Comparison of ENCODE assay signal across 9 cellular contexts in the genomic region with DNA sequence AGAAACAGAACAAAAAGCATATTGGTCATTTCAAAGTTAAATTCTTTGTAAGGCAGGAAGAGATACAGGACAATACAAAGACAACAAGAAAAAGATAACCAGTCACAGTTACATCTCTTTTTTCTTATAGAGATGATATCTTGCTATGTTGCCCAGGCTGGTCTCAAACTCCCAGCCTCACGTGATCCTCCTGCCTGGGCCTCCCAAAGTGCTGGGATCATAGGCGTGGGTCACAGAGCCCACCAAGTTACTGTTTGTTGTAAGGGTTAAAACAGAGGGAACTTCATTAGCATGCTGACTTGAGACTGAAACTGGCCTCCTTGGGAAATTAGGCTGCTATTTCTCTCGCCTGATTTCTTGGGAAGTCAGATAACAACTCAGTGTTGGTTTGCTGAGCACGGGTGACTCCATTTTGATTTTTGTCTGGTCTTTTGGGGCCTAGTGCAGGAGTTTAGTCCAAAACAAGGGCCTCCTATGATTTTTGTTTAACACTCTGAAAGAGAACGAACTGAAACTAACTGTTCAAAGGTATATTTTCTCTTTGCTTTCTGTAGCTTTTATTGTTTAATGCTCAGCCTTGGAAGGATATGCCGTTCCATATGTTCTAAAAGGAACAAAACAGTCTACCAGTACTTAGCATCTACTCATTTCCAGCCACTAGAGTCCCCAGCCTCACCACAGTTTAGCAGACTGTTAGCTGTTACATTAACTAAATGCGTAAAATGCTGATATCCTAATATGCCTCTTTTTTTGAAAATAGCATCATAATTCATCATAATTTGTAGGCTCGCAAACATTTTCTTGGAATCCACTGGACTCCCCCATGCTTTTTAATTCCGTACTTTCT. TPM values are rescaled to one million over a fixed set of nuclear protein-coding genes. Genes with fewer than 3 reads are reported as not detected.
A peak's percentile ranks its signal among the peaks of the same experiment; 100 is the strongest.
DNase-seq lines count a peak whose midpoint lies in the region; ATAC-seq and TF ChIP-seq lines count a peak whose summit lies in the region.
"Had no signal": no experiment of that assay in that cellular context is flagged by ENCODE, and none has a peak within 500 bp of the region (broad histone marks: within the 10 kb centered on the region; RNA-seq: fewer than 3 reads in every experiment).

No MANE protein-coding gene starts in this region.

- peak overlapping the region; percentile 22 to 84 (median 56); a peak in 5 of 7 replicates for H3K27ac Mint-ChIP-seq in H9
- no peak overlapping the region for H3K27ac Mint-ChIP-seq in CD4-positive, alpha-beta T cell

- no peak overlapping the region for H3K4me2 ChIP-seq in H9 (ENCODE audit: insufficient read depth, insufficient read length, low read length)

- no peak overlapping the region for H2BK120ac ChIP-seq in H9 (ENCODE audit: low read depth, low read length, poor library complexity, severe bottlenecking)

- H3K4me1 Mint-ChIP-seq in H9: peaks cover 32 to 34% of the 10 kb centered on the region in 2 experiments
- H3K4me1 Mint-ChIP-seq in CD4-positive, alpha-beta T cell (ENCODE audit: low read depth): peaks cover 28% of the 10 kb centered on the region

- H2BK20ac ChIP-seq in H9 (ENCODE audit: low read depth, low read length, poor library complexity, severe bottlenecking): no peak overlapping the region

- H3K23me2 ChIP-seq in H9 (ENCODE audit: insufficient read length, low read depth, low read length, poor library complexity, severe bottlenecking): no peaks in the 10 kb centered on the region

- no CpG with 5 or more reads among the region's 9 CpGs for WGBS in H9 (ENCODE audit: extremely low coverage, insufficient read length, low lambda C conversion rate)

- no peak overlapping the region for H3K4me3 ChIP-seq in iPS-20b (ENCODE audit: low read length)
- H3K4me3 ChIP-seq in skeletal muscle tissue (ENCODE audit: low read length in 3 of 3): no peak overlapping the region

- H3K9ac ChIP-seq in H9 (ENCODE audit: extremely low read depth, insufficient read length, low read length) (no peak overlapping the region), iPS-20b (ENCODE audit: low read depth, low read length) (peak overlapping the region; percentile 52), skeletal muscle tissue (ENCODE audit: low read depth in 1 of 3, low read length in 3 of 3) (peak overlapping the region in 1 of 3 donors; percentile 40)

- H3K27me3 Mint-ChIP-seq in H9 (ENCODE audit: low read depth): no peaks in the 10 kb centered on the region
- no peaks in the 10 kb centered on the region for H3K27me3 Mint-ChIP-seq in CD4-positive, alpha-beta T cell

- H3K18ac ChIP-seq in H9 (ENCODE audit: insufficient read length, low read depth, low read length): no peak overlapping the region

- no peaks in the 10 kb centered on the region for H3K79me1 ChIP-seq in H9 (ENCODE audit: insufficient read depth, low read depth, low read length, poor library complexity, severe bottlenecking)

- no peak for ATAC-seq in GM18511 (IDR thresholded peaks at IDR 0.05; ENCODE audit: unreplicated experiment)
- no peak for ATAC-seq in HG02759 (IDR thresholded peaks at IDR 0.05; ENCODE audit: unreplicated experiment)
- no peak for ATAC-seq in CD4-positive, alpha-beta T cell (ENCODE audit: poor library complexity)

- POLR2A ChIA-PET in CD4-positive, alpha-beta T cell (lab: Charles Lee): interaction anchor here (1.0 kb wide), 1 partner anchor 31 kb away, joined by 5 read pairs; the partner anchor contains the start of gene SEC14L1

- H2BK12ac ChIP-seq in H9 (ENCODE audit: insufficient read length, low read depth, low read length): no peak overlapping the region

- no peak overlapping the region for H3K23ac ChIP-seq in H9 (ENCODE audit: insufficient read length, low read depth, low read length)

- H4K8ac ChIP-seq in H9 (replicated peaks; ENCODE audit: insufficient read length, low read depth, low read length): no peak overlapping the region

- intact Hi-C loops in CD4-positive, alpha-beta T cell (cut with DNase I, micrococcal nuclease): no loop called here

- no peak overlapping the region for H4K5ac ChIP-seq in H9 (ENCODE audit: insufficient read length, low read depth, low read length)

- H3K79me2 ChIP-seq in H9 (ENCODE audit: insufficient read depth, low read length): no peaks in the 10 kb centered on the region

- H4K91ac ChIP-seq in H9 (ENCODE audit: insufficient read length, low read depth, low read length): no peak overlapping the region

- H3K36me3 ChIP-seq in iPS-20b (ENCODE audit: insufficient read depth, low read depth, low read length): no peaks in the 10 kb centered on the region
- no peaks in the 10 kb centered on the region for H3K36me3 ChIP-seq in skeletal muscle tissue (ENCODE audit: control insufficient read depth in 3 of 3, insufficient read depth in 3 of 3, low read length in 3 of 3)

- CTCF ChIA-PET in CD4-positive, alpha-beta T cell (lab: Charles Lee): interaction anchor here (0.6 kb wide), 1 partner anchor 173 kb away, joined by 3 read pairs; no protein-coding TSS in a partner anchor

- H3K4ac ChIP-seq in H9 (ENCODE audit: low read depth, low read length): no peak overlapping the region

- DNase-seq in H9: no peak
- no peak for DNase-seq in D341Med (ENCODE audit: low spot score)
- no peak for DNase-seq in CD4-positive, alpha-beta T cell
- DNase-seq: effector CD8-positive, alpha-beta T cell had no signal

- H2BK5ac ChIP-seq in H9 (ENCODE audit: insufficient read length, low read length): no peak overlapping the region

- H3K4me3 Mint-ChIP-seq in H9: 0 out of 5 replicates have a peak overlapping the region, but pooled peaks of 1 of the 2 experiments have one; percentile 40
- H3K4me3 Mint-ChIP-seq in CD4-positive, alpha-beta T cell: no peak overlapping the region

- no peak overlapping the region for H2AFZ ChIP-seq in H9 (ENCODE audit: low read length)

- H3K4me1 ChIP-seq in H9 (ENCODE audit: insufficient read depth, low read length): no peaks in the 10 kb centered on the region; the same call in 1 of the 2 replicates
- peaks cover 17% of the 10 kb centered on the region; the same call in 1 of the 2 replicates for H3K4me1 ChIP-seq in iPS-20b (ENCODE audit: insufficient read depth, low read length)
- H3K4me1 ChIP-seq in skeletal muscle tissue (ENCODE audit: control insufficient read depth in 3 of 3, insufficient read depth in 3 of 3, low read length in 3 of 3): peaks cover 12 to 21% (median 13%) of the 10 kb centered on the region in 3 donors

- H3K14ac ChIP-seq in H9 (ENCODE audit: insufficient read depth, low read length): no peak overlapping the region

- no peak overlapping the region for H2AK5ac ChIP-seq in H9 (ENCODE audit: insufficient read length, low read length)

- H3K27ac ChIP-seq in H9 (ENCODE audit: insufficient read length, low read depth, low read length): peak overlapping the region; percentile 79
- H3K27ac ChIP-seq in VCaP: peak overlapping the region; percentile 97
- no peak overlapping the region for H3K27ac ChIP-seq in iPS-20b (ENCODE audit: low read length)
- H3K27ac ChIP-seq in skeletal muscle tissue (ENCODE audit: low read depth, low read length): peak overlapping the region; percentile 75
- H3K27ac ChIP-seq in CD4-positive, alpha-beta T cell (ENCODE audit: low read depth, low read length): no peak overlapping the region

- no peaks in the 10 kb centered on the region; a peak in 2 of 5 replicates for H3K9me3 Mint-ChIP-seq in H9
- H3K9me3 Mint-ChIP-seq in CD4-positive, alpha-beta T cell: no peaks in the 10 kb centered on the region

- no peak overlapping the region for H3K56ac ChIP-seq in H9 (ENCODE audit: insufficient read length, low read depth, low read length)

- no peak overlapping the region for H3T11ph ChIP-seq in H9 (ENCODE audit: low read length)

- no peaks in the 10 kb centered on the region for H4K20me1 ChIP-seq in H9 (ENCODE audit: control insufficient read depth, insufficient read depth, insufficient read length)

- H3K27me3 ChIP-seq in H9 (ENCODE audit: insufficient read depth, low read length): no peaks in the 10 kb centered on the region
- no peaks in the 10 kb centered on the region for H3K27me3 ChIP-seq in iPS-20b (ENCODE audit: insufficient read depth, low read length)
- no peaks in the 10 kb centered on the region for H3K27me3 ChIP-seq in skeletal muscle tissue (ENCODE audit: control insufficient read depth in 3 of 3, insufficient read depth in 3 of 3, low read length in 3 of 3)
- no peaks in the 10 kb centered on the region for H3K27me3 ChIP-seq in CD4-positive, alpha-beta T cell (ENCODE audit: control insufficient read depth, insufficient read depth, low read length)

- TF ChIP-seq CTCF in H9 (conservative IDR thresholded peaks at IDR 0.05): no peak
- 0 out of 2 replicates have a peak, but pooled peaks have one; percentile 5 for TF ChIP-seq CTCF in VCaP (conservative IDR thresholded peaks at IDR 0.05)
- no peak for TF ChIP-seq CTCF in CD4-positive, alpha-beta T cell (IDR thresholded peaks at IDR 0.05)

- H3K9me3 ChIP-seq in H9 (ENCODE audit: control insufficient read depth, low read depth, low read length) (no peaks in the 10 kb centered on the region), iPS-20b (ENCODE audit: insufficient read depth, low read depth, low read length) (no peaks in the 10 kb centered on the region), skeletal muscle tissue (ENCODE audit: control insufficient read depth in 3 of 3, low read length in 3 of 3) (no peaks in the 10 kb centered on the region)
- no peaks in the 10 kb centered on the region for H3K9me3 ChIP-seq in CD4-positive, alpha-beta T cell (ENCODE audit: control insufficient read depth, low read length)

- H2BK15ac ChIP-seq in H9 (ENCODE audit: low read depth, low read length): no peak overlapping the region

- H3K36me3 Mint-ChIP-seq in H9 (ENCODE audit: insufficient read depth in 1 of 3, low read depth in 3 of 3): no peaks in the 10 kb centered on the region; a peak in 1 of 7 replicates
- H3K36me3 Mint-ChIP-seq in CD4-positive, alpha-beta T cell (ENCODE audit: low read depth): no peaks in the 10 kb centered on the region

RNA-seq across cellular contexts. Expression of gene SEC14L1, which starts 31.4 kb away (rescaled TPM):
- 58.6 and 62.1 TPM in 2 replicates for total RNA-seq in H9 (2021)
- 83.5 TPM for total RNA-seq in skeletal muscle tissue
- 10 to 100 TPM; 97.3 to 98.5 TPM for total RNA-seq in CD4-positive, alpha-beta T cell

Comparison
In these comparisons a context has a peak if more than half of its experiments do, and no peak if none do; other contexts are left out.
1. H3K27ac ChIP-seq: peak in H9 (single experiment), VCaP (single experiment) and skeletal muscle tissue (single experiment); none in iPS-20b (single experiment) and CD4-positive, alpha-beta T cell (single experiment).